ENCODE assay signal across 16 cellular contexts in genomic region chr18:12461326-12461725, GRCh38. TPM values are rescaled to one million over a fixed set of nuclear protein-coding genes. Genes with fewer than 3 reads are reported as not detected.
A peak's percentile ranks its signal among the peaks of the same experiment; 100 is the strongest.
DNase-seq lines count a peak whose midpoint lies in the region; ATAC-seq, FAIRE-seq and TF ChIP-seq lines count a peak whose summit lies in the region.
"Had no signal": no experiment of that assay in that cellular context is flagged by ENCODE, and none has a peak within 500 bp of the region (broad histone marks: within the 10 kb centered on the region; RNA-seq: fewer than 3 reads in every experiment).

No MANE protein-coding gene starts in this region.

- H3K27me3 ChIP-seq in heart left ventricle (no peaks in the 10 kb centered on the region), lower lobe of right lung (ENCODE audit: low read depth) (no peaks in the 10 kb centered on the region)
- H3K27me3 ChIP-seq: BLaER1, SJSA1 had no signal

- H3K27me3 Mint-ChIP-seq in brain (peaks cover 4% of the 10 kb centered on the region), nephron (ENCODE audit: low read depth) (no peaks in the 10 kb centered on the region)

- H3K27ac Mint-ChIP-seq in brain (peak overlapping the region; percentile 46 to 81 (median 63)), nephron (peak overlapping the region; percentile 44 to 77 (median 64))

- H3K36me3 Mint-ChIP-seq in brain, result peaks cover 76% of the 10 kb centered on the region
- peaks cover 46% of the 10 kb centered on the region for H3K36me3 Mint-ChIP-seq in nephron (ENCODE audit: low read depth)
- H3K36me3 Mint-ChIP-seq: CD8-positive, alpha-beta memory T cell had no signal

- intact Hi-C loops in heart left ventricle (cut with DNase I), result no loop called here
- intact Hi-C loops in Right ventricle myocardium superior (cut with DNase I), result no loop called here
- intact Hi-C loops in lower lobe of right lung (cut with DNase I), result no loop called here

- TF ChIP-seq POLR2A in heart left ventricle (IDR thresholded peaks at IDR 0.05), result no peak

- H3K4me1 Mint-ChIP-seq in brain (peaks cover 21% of the 10 kb centered on the region), nephron (peaks cover 4% of the 10 kb centered on the region)
- H3K4me1 Mint-ChIP-seq: CD8-positive, alpha-beta memory T cell had no signal

- H3K36me3 ChIP-seq in heart left ventricle (peaks cover 0 to 79% (median 40%) of the 10 kb centered on the region in 9 donors), lower lobe of right lung (peaks cover 55% of the 10 kb centered on the region)
- H3K36me3 ChIP-seq: BLaER1 had no signal

- ATAC-seq in heart left ventricle (peak in 1 of 4 donors; percentile 21), Right ventricle myocardium superior (ENCODE audit: poor library complexity) (no peak), lower lobe of right lung (no peak)

- no peaks in the 10 kb centered on the region for H3K9me3 Mint-ChIP-seq in brain
- no peaks in the 10 kb centered on the region for H3K9me3 Mint-ChIP-seq in nephron
- H3K9me3 Mint-ChIP-seq: CD8-positive, alpha-beta memory T cell had no signal

- H3K27ac ChIP-seq in heart left ventricle, result peak overlapping the region in 10 of 12 donors; percentile 1 to 69 (median 36)
- H3K27ac ChIP-seq in lower lobe of right lung, result no peak overlapping the region
- H3K27ac ChIP-seq: PC-9, SJSA1 had no signal

- 76 to 93% (median 84%) methylated on average over 6 of the region's 6 CpGs for WGBS in heart left ventricle, 4 donors

- H3K4me3 ChIP-seq in heart left ventricle (no peak overlapping the region), lower lobe of right lung (no peak overlapping the region)
- H3K4me3 ChIP-seq: BLaER1, PC-9, SJSA1 had no signal

- H3K4me3 Mint-ChIP-seq in brain (no peak overlapping the region), nephron (no peak overlapping the region)
- H3K4me3 Mint-ChIP-seq: CD8-positive, alpha-beta memory T cell had no signal

- TF ChIP-seq CTCF in heart left ventricle (IDR thresholded peaks at IDR 0.05) (no peak), brain (conservative IDR thresholded peaks at IDR 0.05) (no peak), nephron (IDR thresholded peaks at IDR 0.05; ENCODE audit: unreplicated experiment in 3 of 3) (no peak), lower lobe of right lung (IDR thresholded peaks at IDR 0.05) (no peak)

- DNase-seq in heart left ventricle (no peak), Right ventricle myocardium superior (no peak), urothelium cell line (ENCODE audit: low spot score) (no peak), lower lobe of right lung (no peak), COLO668 (lab: John Stamatoyannopoulos, UW; ENCODE audit: unreplicated experiment) (no peak)
- DNase-seq in activated effector memory CD4-positive, alpha-beta T cell treated with anti-CD3 and anti-CD28 coated beads, Interleukin-2, amount 50 U/mL, for 16 hours, result no peak
- DNase-seq: 8988T; CD8-positive, alpha-beta memory T cell; KG1; NCI-H1048; PC-9 had no signal

- H3K9me3 ChIP-seq in heart left ventricle (no peaks in the 10 kb centered on the region), lower lobe of right lung (no peaks in the 10 kb centered on the region)
- H3K9me3 ChIP-seq: BLaER1, SJSA1 had no signal

- H3K4me1 ChIP-seq in heart left ventricle (peaks cover 0 to 9% (median 5%) of the 10 kb centered on the region in 12 donors), lower lobe of right lung (no peaks in the 10 kb centered on the region)
- H3K4me1 ChIP-seq: SJSA1 had no signal

- FAIRE-seq in urothelium cell line (lab: Jason Lieb, UNC), result peak; percentile 97
- FAIRE-seq: H1 had no signal

RNA-seq across cellular contexts. Expression of gene PRELID3A, which starts 53.6 kb away (rescaled TPM):
- total RNA-seq in heart left ventricle (1 to 10 TPM in 4 of 9 donors, under 1 TPM in 5; 0.31 to 2.4 (median 0.87) TPM), Right ventricle myocardium superior (1.2 TPM), lower lobe of right lung (5.0 TPM)
- polyA plus RNA-seq in heart left ventricle (1 to 10 TPM; 1.3 to 2.0 TPM), brain (ENCODE audit: insufficient read depth, low read depth, low replicate concordance) (5.4 TPM)
- polyA plus RNA-seq: CD8-positive, alpha-beta memory T cell had no signal
